Comparison of ENCODE assay signal across 17 cellular contexts in genomic region chr10:132580157-132580556, GRCh38. TPM values are rescaled to one million over a fixed set of nuclear protein-coding genes. Genes with fewer than 3 reads are reported as not detected.
DNase-seq lines count a peak whose midpoint lies in the region; ATAC-seq and TF ChIP-seq lines count a peak whose summit lies in the region.
"Had no signal": no experiment of that assay in that cellular context is flagged by ENCODE, and none has a peak within 500 bp of the region (broad histone marks: within the 10 kb centered on the region; RNA-seq: fewer than 3 reads in every experiment).

No MANE protein-coding gene starts in this region.

- DNase-seq in GF-D8 (lab: John Stamatoyannopoulos, UW) (peak; percentile 23), activated B cell treated with CpG ODN at 0.5 μM for 24 hours (no peak), naive B cell (peak; percentile 24), glutamatergic neuron (no peak), mesothelial cell of epicardium (ENCODE audit: low spot score in 2 of 2, unreplicated experiment in 2 of 2) (no peak)
- DNase-seq in CD8-positive, alpha-beta T cell, result no peak
- DNase-seq: BE2C, GM23248, KG1, NCI-H1105 treated with DMSO at 0.1 percent for 48 hours, NCI-H187 treated with DMSO at 0.1 percent for 48 hours, NCI-H2171, NCI-H774, SK-N-SH had no signal

- H3K36me3 ChIP-seq in CD8-positive, alpha-beta T cell (ENCODE audit: insufficient read depth, low read length), result no peaks in the 10 kb centered on the region
- H3K36me3 ChIP-seq: BE2C had no signal

- H3K36me3 Mint-ChIP-seq in activated B cell treated with CpG ODN at 0.5 μM for 24 hours (ENCODE audit: low read depth) (peaks cover 16% of the 10 kb centered on the region), naive B cell (peaks cover 10 to 11% of the 10 kb centered on the region in 2 donors), glutamatergic neuron (ENCODE audit: unreplicated experiment) (peaks cover 4% of the 10 kb centered on the region), mesothelial cell of epicardium (peaks cover 6% of the 10 kb centered on the region)
- peaks cover 14% of the 10 kb centered on the region for H3K36me3 Mint-ChIP-seq in CD8-positive, alpha-beta T cell

- peak; percentile 5 for ATAC-seq in activated B cell treated with CpG ODN at 0.5 μM for 24 hours (ENCODE audit: low read depth)
- ATAC-seq in naive B cell (ENCODE audit: low read depth in 2 of 2), result peak; percentile 22 to 66
- no peak for ATAC-seq in CD8-positive, alpha-beta T cell
- ATAC-seq in GM21737 (IDR thresholded peaks at IDR 0.05; ENCODE audit: unreplicated experiment), result no peak

- H3K27ac Mint-ChIP-seq in activated B cell treated with CpG ODN at 0.5 μM for 24 hours (peak overlapping the region; percentile 71), naive B cell (peak overlapping the region; percentile 55 to 94 (median 84)), glutamatergic neuron (ENCODE audit: unreplicated experiment) (no peak overlapping the region), mesothelial cell of epicardium (no peak overlapping the region)
- no peak overlapping the region for H3K27ac Mint-ChIP-seq in CD8-positive, alpha-beta T cell

- H3K9me3 Mint-ChIP-seq in activated B cell treated with CpG ODN at 0.5 μM for 24 hours (peaks cover 4% of the 10 kb centered on the region), naive B cell (peaks cover 0 to 4% (median 0%) of the 10 kb centered on the region in 7 donors), glutamatergic neuron (ENCODE audit: unreplicated experiment) (no peaks in the 10 kb centered on the region), mesothelial cell of epicardium (peaks cover 3% of the 10 kb centered on the region)
- H3K9me3 Mint-ChIP-seq in CD8-positive, alpha-beta T cell, result no peaks in the 10 kb centered on the region

- H3K4me3 Mint-ChIP-seq in activated B cell treated with CpG ODN at 0.5 μM for 24 hours, result no peak overlapping the region
- peak overlapping the region in 5 of 8 donors; percentile 35 to 53 (median 43) for H3K4me3 Mint-ChIP-seq in naive B cell
- no peak overlapping the region for H3K4me3 Mint-ChIP-seq in CD8-positive, alpha-beta T cell
- H3K4me3 Mint-ChIP-seq in glutamatergic neuron (ENCODE audit: unreplicated experiment), result no peak overlapping the region
- no peak overlapping the region for H3K4me3 Mint-ChIP-seq in mesothelial cell of epicardium

- peak overlapping the region; percentile 10; the same call in 1 of the 2 replicates for H3K27ac ChIP-seq in C4-2B
- no peak overlapping the region for H3K27ac ChIP-seq in CD8-positive, alpha-beta T cell (ENCODE audit: low read depth, low read length)
- H3K27ac ChIP-seq: GM23248, HL-60 had no signal

- H3K4me1 ChIP-seq in CD8-positive, alpha-beta T cell (ENCODE audit: insufficient read depth, low read length), result peaks cover 8% of the 10 kb centered on the region
- H3K4me1 ChIP-seq: BE2C had no signal

- CTCF ChIA-PET in activated B cell treated with CpG ODN at 0.5 μM for 24 hours (lab: Charles Lee), result no interaction called here
- CTCF ChIA-PET in CD8-positive, alpha-beta T cell (lab: Charles Lee), result no interaction called here

- no peaks in the 10 kb centered on the region for H3K27me3 ChIP-seq in CD8-positive, alpha-beta T cell (ENCODE audit: insufficient read depth, low read length)
- H3K27me3 ChIP-seq: BE2C had no signal

- no peak overlapping the region for H3K4me3 ChIP-seq in CD8-positive, alpha-beta T cell (ENCODE audit: low read depth, low read length)
- H3K4me3 ChIP-seq: GM23248 had no signal

- POLR2A ChIA-PET in activated B cell treated with CpG ODN at 0.5 μM for 24 hours (lab: Charles Lee), result interaction anchor here (1.0 to 1.4 kb wide), 3 partner anchors 8 to 40 kb away, joined by 3 to 4 read pairs (median 3); no protein-coding TSS in a partner anchor
- POLR2A ChIA-PET in CD8-positive, alpha-beta T cell (lab: Charles Lee), result interaction anchor here (1.6 kb wide), 1 partner anchor 9 kb away, joined by 4 read pairs; no protein-coding TSS in a partner anchor

- TF ChIP-seq CTCF in C4-2B (conservative IDR thresholded peaks at IDR 0.05) (no peak), activated B cell treated with CpG ODN at 0.5 μM for 24 hours (IDR thresholded peaks at IDR 0.05) (no peak), glutamatergic neuron (IDR thresholded peaks at IDR 0.05; ENCODE audit: partially characterized antibody, unreplicated experiment) (no peak), mesothelial cell of epicardium (IDR thresholded peaks at IDR 0.05; ENCODE audit: unreplicated experiment) (no peak)
- TF ChIP-seq CTCF in CD8-positive, alpha-beta T cell (IDR thresholded peaks at IDR 0.05), result no peak

- H3K27me3 Mint-ChIP-seq in activated B cell treated with CpG ODN at 0.5 μM for 24 hours (no peaks in the 10 kb centered on the region), naive B cell (no peaks in the 10 kb centered on the region), glutamatergic neuron (ENCODE audit: unreplicated experiment) (peaks cover 2% of the 10 kb centered on the region), mesothelial cell of epicardium (ENCODE audit: low read depth) (no peaks in the 10 kb centered on the region)
- no peaks in the 10 kb centered on the region for H3K27me3 Mint-ChIP-seq in CD8-positive, alpha-beta T cell (ENCODE audit: low read depth)

- peaks cover 49% of the 10 kb centered on the region for H3K4me1 Mint-ChIP-seq in activated B cell treated with CpG ODN at 0.5 μM for 24 hours
- H3K4me1 Mint-ChIP-seq in naive B cell, result peaks cover 9 to 58% (median 54%) of the 10 kb centered on the region in 3 donors
- peaks cover 59% of the 10 kb centered on the region for H3K4me1 Mint-ChIP-seq in CD8-positive, alpha-beta T cell (ENCODE audit: low read depth)
- peaks cover 18% of the 10 kb centered on the region for H3K4me1 Mint-ChIP-seq in glutamatergic neuron (ENCODE audit: low read depth, unreplicated experiment)
- H3K4me1 Mint-ChIP-seq in mesothelial cell of epicardium, result peaks cover 48% of the 10 kb centered on the region

- H3K9me3 ChIP-seq in CD8-positive, alpha-beta T cell (ENCODE audit: low read length), result no peaks in the 10 kb centered on the region
- H3K9me3 ChIP-seq: BE2C, SK-N-SH had no signal

- intact Hi-C loops in activated B cell treated with CpG ODN at 0.5 μM for 24 hours (cut with micrococcal nuclease), result no loop called here
- intact Hi-C loops in CD8-positive, alpha-beta T cell (cut with DNase I, micrococcal nuclease), result no loop called here

RNA-seq across cellular contexts. Expression of gene INPP5A, which starts 42.6 kb away (rescaled TPM):
- total RNA-seq in activated B cell treated with CpG ODN at 0.5 μM for 24 hours (20.5 and 24.9 TPM in 2 replicates), glutamatergic neuron (ENCODE audit: unreplicated experiment) (36.3 TPM), mesothelial cell of epicardium (36.4 to 41.8 TPM (median 41.0 TPM) in 3 replicates)
- polyA plus RNA-seq in naive B cell (ENCODE audit: low read depth in 6 of 6), result 1 to 10 TPM; 1.3 to 6.7 (median 2.1) TPM
- 10 to 100 TPM; 16.9 to 19.4 TPM for total RNA-seq in CD8-positive, alpha-beta T cell

Comparison
In these comparisons a context has a peak if more than half of its experiments do, and no peak if none do; other contexts are left out.
1. DNase-seq: peak in GF-D8 (single experiment) and naive B cell (single experiment); none in activated B cell treated with CpG ODN at 0.5 μM for 24 hours (single experiment), CD8-positive, alpha-beta T cell (0 of 7), glutamatergic neuron (single experiment) and mesothelial cell of epicardium (0 of 2).
2. ATAC-seq: peak in activated B cell treated with CpG ODN at 0.5 μM for 24 hours (single experiment) and naive B cell (2 of 2); none in CD8-positive, alpha-beta T cell (single experiment) and GM21737 (single experiment).
3. H3K27ac Mint-ChIP-seq: peak in activated B cell treated with CpG ODN at 0.5 μM for 24 hours (single experiment) and naive B cell (6 of 6); none in CD8-positive, alpha-beta T cell (single experiment), glutamatergic neuron (single experiment) and mesothelial cell of epicardium (single experiment).
4. H3K4me3 Mint-ChIP-seq: peak in naive B cell (5 of 8); none in activated B cell treated with CpG ODN at 0.5 μM for 24 hours (single experiment), CD8-positive, alpha-beta T cell (single experiment), glutamatergic neuron (single experiment) and mesothelial cell of epicardium (single experiment).